18 cellular contexts compared by ENCODE assay signal in genomic region chr5:179730852-179731251, GRCh38. TPM values are rescaled to one million over a fixed set of nuclear protein-coding genes. Genes with fewer than 3 reads are reported as not detected.
DNase-seq lines count a peak whose midpoint lies in the region; ATAC-seq and TF ChIP-seq lines count a peak whose summit lies in the region.
"Had no signal": no experiment of that assay in that cellular context is flagged by ENCODE, and none has a peak within 500 bp of the region (broad histone marks: within the 10 kb centered on the region; RNA-seq: fewer than 3 reads in every experiment).

No MANE protein-coding gene starts in this region.

- no peak for DNase-seq in activated CD8-positive, alpha-beta memory T cell treated with anti-CD3 and anti-CD28 coated beads, Interleukin-2, amount 10 ng/mL, durations not matched to agents 7 days and 5 days
- DNase-seq in activated CD8-positive, alpha-beta memory T cell treated with anti-CD3 and anti-CD28 coated beads for 24 hours: no peak
- DNase-seq in Karpas-422 (no peak), osteoblast (ENCODE audit: insufficient read length, low spot score, missing footprints) (no peak), aorta (no peak)
- DNase-seq: activated CD8-positive, alpha-beta memory T cell treated with anti-CD3 and anti-CD28 coated beads, Interleukin-2, amount 50 U/mL, for 4 hours; GF-D8; NCI-H1105 treated with DMSO at 0.1 percent for 48 hours; NCI-H524 treated with DMSO at 0.1 percent for 48 hours; SK-N-SH; uterus had no signal

- peaks cover 42% of the 10 kb centered on the region; the same call in 1 of the 2 replicates for H3K36me3 ChIP-seq in Karpas-422 (ENCODE audit: insufficient read depth, low read length)
- peaks cover 50% of the 10 kb centered on the region for H3K36me3 ChIP-seq in osteoblast (ENCODE audit: insufficient read depth, low read length)
- peaks cover 0 to 6% of the 10 kb centered on the region in 2 donors for H3K36me3 ChIP-seq in aorta (ENCODE audit: control insufficient read depth in 1 of 2, insufficient read depth in 2 of 2, low read length in 1 of 2)
- H3K36me3 ChIP-seq: uterus had no signal

- H3K4me3 ChIP-seq in Karpas-422 (ENCODE audit: low read length) (no peak overlapping the region), osteoblast (ENCODE audit: insufficient read depth, low read length) (no peak overlapping the region), aorta (ENCODE audit: low read length in 2 of 2) (no peak overlapping the region)
- H3K4me3 ChIP-seq: uterus had no signal

- WGBS in aorta, 2 donors: 71 to 77% methylated on average over 3 of the region's 3 CpGs

- H3K4me3 Mint-ChIP-seq in activated CD8-positive, alpha-beta memory T cell treated with anti-CD3 and anti-CD28 coated beads, Interleukin-2, amount 10 ng/mL, durations not matched to agents 7 days and 5 days: no peak overlapping the region
- H3K4me3 Mint-ChIP-seq in activated naive CD8-positive, alpha-beta T cell: no peak overlapping the region

- CTCF ChIA-PET in activated CD8-positive, alpha-beta memory T cell treated with anti-CD3 and anti-CD28 coated beads, Interleukin-2, amount 10 ng/mL, durations not matched to agents 7 days and 5 days (lab: Charles Lee): interaction anchor here (1.9 kb wide), 1 partner anchor 28 kb away, joined by 5 read pairs; no protein-coding TSS in a partner anchor

- peaks cover 33% of the 10 kb centered on the region for H3K36me3 Mint-ChIP-seq in activated CD8-positive, alpha-beta memory T cell treated with anti-CD3 and anti-CD28 coated beads, Interleukin-2, amount 10 ng/mL, durations not matched to agents 7 days and 5 days
- peaks cover 11% of the 10 kb centered on the region for H3K36me3 Mint-ChIP-seq in activated naive CD8-positive, alpha-beta T cell

- H3K4me1 ChIP-seq in Karpas-422 (ENCODE audit: low read length) (peaks cover 35% of the 10 kb centered on the region), osteoblast (ENCODE audit: insufficient read depth, low read length) (peaks cover 26% of the 10 kb centered on the region), aorta (ENCODE audit: control insufficient read depth in 1 of 2, insufficient read depth in 2 of 2, low read length in 2 of 2) (no peaks in the 10 kb centered on the region)

- ATAC-seq in activated CD8-positive, alpha-beta memory T cell treated with anti-CD3 and anti-CD28 coated beads, Interleukin-2, amount 10 ng/mL, durations not matched to agents 7 days and 5 days: no peak
- ATAC-seq in GM18867 (IDR thresholded peaks at IDR 0.05; ENCODE audit: unreplicated experiment): no peak
- no peak for ATAC-seq in GM21576 (IDR thresholded peaks at IDR 0.05; ENCODE audit: unreplicated experiment)
- no peak for ATAC-seq in aorta (ENCODE audit: low FRiP score)

- no peaks in the 10 kb centered on the region for H3K9me3 Mint-ChIP-seq in activated CD8-positive, alpha-beta memory T cell treated with anti-CD3 and anti-CD28 coated beads, Interleukin-2, amount 10 ng/mL, durations not matched to agents 7 days and 5 days (ENCODE audit: low read depth)
- no peaks in the 10 kb centered on the region for H3K9me3 Mint-ChIP-seq in activated naive CD8-positive, alpha-beta T cell (ENCODE audit: low read depth)

- H3K79me2 ChIP-seq in Karpas-422 (ENCODE audit: low read length) (peaks cover 30% of the 10 kb centered on the region), osteoblast (ENCODE audit: insufficient read depth, low read length) (peaks cover 34% of the 10 kb centered on the region)

- no peak overlapping the region for H3K9ac ChIP-seq in Karpas-422 (ENCODE audit: low read length)
- H3K9ac ChIP-seq: SK-N-SH had no signal

- H3K9me3 ChIP-seq in Karpas-422 (ENCODE audit: low read length) (no peaks in the 10 kb centered on the region), osteoblast (ENCODE audit: low read depth, low read length) (no peaks in the 10 kb centered on the region), aorta (ENCODE audit: control insufficient read depth, low read length) (no peaks in the 10 kb centered on the region)
- H3K9me3 ChIP-seq: breast epithelium, SK-N-SH, uterus had no signal

- TF ChIP-seq CTCF in osteoblast (IDR thresholded peaks at IDR 0.05; ENCODE audit: extremely low read depth, low read depth, low read length): no peak

- no peaks in the 10 kb centered on the region for H3K27me3 Mint-ChIP-seq in activated CD8-positive, alpha-beta memory T cell treated with anti-CD3 and anti-CD28 coated beads, Interleukin-2, amount 10 ng/mL, durations not matched to agents 7 days and 5 days
- no peaks in the 10 kb centered on the region for H3K27me3 Mint-ChIP-seq in activated naive CD8-positive, alpha-beta T cell

- no peaks in the 10 kb centered on the region for H3K9me2 ChIP-seq in Karpas-422 (replicated peaks; ENCODE audit: insufficient read depth, low read length)
- H3K9me2 ChIP-seq: SK-N-SH had no signal

- intact Hi-C loops in aorta (cut with DNase I): no loop called here

- H3K27ac ChIP-seq in Karpas-422 (ENCODE audit: low read length) (peak overlapping the region; percentile 23; the same call in 1 of the 2 replicates), osteoblast (ENCODE audit: low read depth, low read length) (peak overlapping the region; percentile 10), aorta (ENCODE audit: low read depth in 1 of 2, low read length in 2 of 2) (no peak overlapping the region)

- no peak overlapping the region for H2AFZ ChIP-seq in Karpas-422 (ENCODE audit: low read length)
- H2AFZ ChIP-seq in osteoblast (ENCODE audit: low read length): no peak overlapping the region

- H3K27me3 ChIP-seq in Karpas-422 (ENCODE audit: low read length): no peaks in the 10 kb centered on the region
- no peaks in the 10 kb centered on the region for H3K27me3 ChIP-seq in osteoblast (ENCODE audit: insufficient read depth, low read length)
- no peaks in the 10 kb centered on the region for H3K27me3 ChIP-seq in aorta (ENCODE audit: control insufficient read depth in 1 of 2, insufficient read depth in 2 of 2, low read length in 1 of 2)
- H3K27me3 ChIP-seq: breast epithelium, uterus had no signal

- peaks cover 30% of the 10 kb centered on the region for H3K4me1 Mint-ChIP-seq in activated CD8-positive, alpha-beta memory T cell treated with anti-CD3 and anti-CD28 coated beads, Interleukin-2, amount 10 ng/mL, durations not matched to agents 7 days and 5 days
- peaks cover 32% of the 10 kb centered on the region for H3K4me1 Mint-ChIP-seq in activated naive CD8-positive, alpha-beta T cell (ENCODE audit: low read depth)

- peak overlapping the region; percentile 40 for H3K27ac Mint-ChIP-seq in activated CD8-positive, alpha-beta memory T cell treated with anti-CD3 and anti-CD28 coated beads, Interleukin-2, amount 10 ng/mL, durations not matched to agents 7 days and 5 days
- H3K27ac Mint-ChIP-seq in activated naive CD8-positive, alpha-beta T cell: peak overlapping the region; percentile 77

- peaks cover 7% of the 10 kb centered on the region; the same call in 1 of the 2 replicates for H4K20me1 ChIP-seq in Karpas-422 (ENCODE audit: insufficient read depth, low read depth, low read length)
- peaks cover 17% of the 10 kb centered on the region for H4K20me1 ChIP-seq in osteoblast (ENCODE audit: insufficient read depth, low read length)

- H3K4me2 ChIP-seq in Karpas-422 (ENCODE audit: low read depth, low read length, poor library complexity, severe bottlenecking): no peak overlapping the region
- H3K4me2 ChIP-seq in osteoblast (ENCODE audit: insufficient read depth, low read length): no peak overlapping the region
- H3K4me2 ChIP-seq: SK-N-SH had no signal

RNA-seq across cellular contexts. Expression of gene MAML1, which starts 1.8 kb away (rescaled TPM):
- 10 to 100 TPM; 34.7 to 34.9 TPM for total RNA-seq in activated CD8-positive, alpha-beta memory T cell treated with anti-CD3 and anti-CD28 coated beads, Interleukin-2, amount 10 ng/mL, durations not matched to agents 7 days and 5 days
- 11.5 and 14.2 TPM in 2 replicates for total RNA-seq in Karpas-422 (2014; rRNA removed; shearing (Covaris generic); ENCODE audit: low replicate concordance)
- total RNA-seq in osteoblast: 12.4 and 14.1 TPM in 2 replicates
- total RNA-seq in aorta: 10 to 100 TPM; 26.1 to 35.3 TPM
- 10 to 100 TPM in 1 of 2 donors, 1 to 10 TPM in 1; 7.0 to 12.1 TPM for polyA plus RNA-seq in aorta

RNA-seq across cellular contexts. Expression of gene CANX, which starts 32.1 kb away (rescaled TPM):
- total RNA-seq in activated CD8-positive, alpha-beta memory T cell treated with anti-CD3 and anti-CD28 coated beads, Interleukin-2, amount 10 ng/mL, durations not matched to agents 7 days and 5 days: 100 to 1,000 TPM; 273 to 457 TPM
- 191 and 224 TPM in 2 replicates for total RNA-seq in Karpas-422 (2014; rRNA removed; shearing (Covaris generic); ENCODE audit: low replicate concordance)
- total RNA-seq in osteoblast (689 and 698 TPM in 2 replicates), aorta (100 to 1,000 TPM; 511 to 514 TPM)
- polyA plus RNA-seq in aorta: 100 to 1,000 TPM; 143 to 182 TPM

RNA-seq across cellular contexts. Expression of gene CBY3, which starts 50.0 kb away (rescaled TPM):
- total RNA-seq in activated CD8-positive, alpha-beta memory T cell treated with anti-CD3 and anti-CD28 coated beads, Interleukin-2, amount 10 ng/mL, durations not matched to agents 7 days and 5 days: under 1 TPM in 1 of 2 experiments, not detected in 1; 0.59 TPM
- not detected in 2 replicates for total RNA-seq in Karpas-422 (2014; rRNA removed; shearing (Covaris generic); ENCODE audit: low replicate concordance)
- total RNA-seq in osteoblast (not detected in 2 replicates), aorta (not detected)
- not detected for polyA plus RNA-seq in aorta
- total RNA-seq: breast epithelium, epithelial cell of proximal tubule, mucosa of gallbladder, skeletal muscle tissue, uterus had no signal
- polyA plus RNA-seq: SK-N-SH had no signal

Comparison
In these comparisons a context has a peak if more than half of its experiments do, and no peak if none do; other contexts are left out.
1. H3K27ac ChIP-seq: peak in Karpas-422 (single experiment) and osteoblast (single experiment); none in aorta (0 of 2).